In genomic region chr1:980602-981395, GRCh38 we compare ENCODE assay signal across 1 cellular context.
TF ChIP-seq lines count a peak whose summit lies in the region.

No MANE protein-coding gene starts in this region.

TF ChIP-seq in HepG2, 621 proteins besides CTCF, POLR2A, EP300 and RAD21 (continued from another document and continues in another):
- TF ChIP-seq MLXIP (CRISPR knock-in tag; IDR thresholded peaks at IDR 0.05; ENCODE audit: borderline replicate concordance) (no peak), FOXA3 (CRISPR knock-in tag; IDR thresholded peaks at IDR 0.05) (no peak), REL (CRISPR knock-in tag; conservative IDR thresholded peaks at IDR 0.05) (no peak), ZNF501 (CRISPR knock-in tag; IDR thresholded peaks at IDR 0.05) (no peak; the same call in 1 of the 2 replicates), ZNF335 (CRISPR knock-in tag; IDR thresholded peaks at IDR 0.05) (0 out of 2 replicates have a peak, but pooled peaks have one; percentile 36), ZBTB7B (CRISPR knock-in tag; IDR thresholded peaks at IDR 0.05) (0 out of 2 replicates have a peak, but pooled peaks have one; percentile 42), SRF (IDR thresholded peaks at IDR 0.05; ENCODE audit: low read depth, low read length) (no peak), BORCS8-MEF2B (CRISPR knock-in tag; IDR thresholded peaks at IDR 0.05) (no peak), RBFOX2 (IDR thresholded peaks at IDR 0.05; ENCODE audit: low read depth, low read length) (no peak), HIVEP1 (CRISPR knock-in tag; IDR thresholded peaks at IDR 0.05) (no peak), PRPF4 (IDR thresholded peaks at IDR 0.05; ENCODE audit: low read depth, low read length, poor library complexity, severe bottlenecking) (no peak), NAIF1 (CRISPR knock-in tag; IDR thresholded peaks at IDR 0.05; ENCODE audit: borderline replicate concordance) (no peak), MAFG (CRISPR knock-in tag; IDR thresholded peaks at IDR 0.05) (no peak), HIC2 (CRISPR knock-in tag; IDR thresholded peaks at IDR 0.05; ENCODE audit: low read depth) (peak; percentile 65; the same call in 1 of the 2 replicates), MXD4 (CRISPR knock-in tag; IDR thresholded peaks at IDR 0.05) (no peak), JUNB (CRISPR knock-in tag; IDR thresholded peaks at IDR 0.05; ENCODE audit: borderline replicate concordance) (no peak), TRIM22 (IDR thresholded peaks at IDR 0.05) (no peak), SETDB1 (CRISPR knock-in tag; IDR thresholded peaks at IDR 0.05; ENCODE audit: borderline replicate concordance) (no peak), NR2F6 (IDR thresholded peaks at IDR 0.05) (no peak), NR2F6 (CRISPR knock-in tag; IDR thresholded peaks at IDR 0.05) (no peak), ZNF660 (CRISPR knock-in tag; IDR thresholded peaks at IDR 0.05; ENCODE audit: borderline replicate concordance, low read depth) (no peak), RFX5 (IDR thresholded peaks at IDR 0.05; ENCODE audit: low read depth, low read length) (no peak), ZNF629 (CRISPR knock-in tag; conservative IDR thresholded peaks at IDR 0.05) (no peak), ZFAT (CRISPR knock-in tag; conservative IDR thresholded peaks at IDR 0.05) (no peak), ZNF567 (CRISPR knock-in tag; IDR thresholded peaks at IDR 0.05; ENCODE audit: borderline replicate concordance) (no peak), ZNF160 (CRISPR knock-in tag; IDR thresholded peaks at IDR 0.05) (no peak), ZFP36L2 (CRISPR knock-in tag; IDR thresholded peaks at IDR 0.05) (no peak), ZMYM3 (CRISPR knock-in tag; IDR thresholded peaks at IDR 0.05) (peak; percentile 59; the same call in 1 of the 2 replicates), ZNF530 (CRISPR knock-in tag; IDR thresholded peaks at IDR 0.05; ENCODE audit: low read depth) (no peak), FLYWCH1 (CRISPR knock-in tag; IDR thresholded peaks at IDR 0.05) (no peak), NFIC (IDR thresholded peaks at IDR 0.05; ENCODE audit: low read length) (no peak), ZNF616 (CRISPR knock-in tag; IDR thresholded peaks at IDR 0.05; ENCODE audit: low read depth) (no peak), REST (IDR thresholded peaks at IDR 0.05; ENCODE audit: borderline replicate concordance in 1 of 2, low read depth in 1 of 2, low read length in 2 of 2) (no peak), ZNF446 (CRISPR knock-in tag; IDR thresholded peaks at IDR 0.05) (no peak), U2AF1 (optimal IDR thresholded peaks at IDR 0.05; ENCODE audit: low read depth, low read length) (no peak)
- TF ChIP-seq, protein P1, sequence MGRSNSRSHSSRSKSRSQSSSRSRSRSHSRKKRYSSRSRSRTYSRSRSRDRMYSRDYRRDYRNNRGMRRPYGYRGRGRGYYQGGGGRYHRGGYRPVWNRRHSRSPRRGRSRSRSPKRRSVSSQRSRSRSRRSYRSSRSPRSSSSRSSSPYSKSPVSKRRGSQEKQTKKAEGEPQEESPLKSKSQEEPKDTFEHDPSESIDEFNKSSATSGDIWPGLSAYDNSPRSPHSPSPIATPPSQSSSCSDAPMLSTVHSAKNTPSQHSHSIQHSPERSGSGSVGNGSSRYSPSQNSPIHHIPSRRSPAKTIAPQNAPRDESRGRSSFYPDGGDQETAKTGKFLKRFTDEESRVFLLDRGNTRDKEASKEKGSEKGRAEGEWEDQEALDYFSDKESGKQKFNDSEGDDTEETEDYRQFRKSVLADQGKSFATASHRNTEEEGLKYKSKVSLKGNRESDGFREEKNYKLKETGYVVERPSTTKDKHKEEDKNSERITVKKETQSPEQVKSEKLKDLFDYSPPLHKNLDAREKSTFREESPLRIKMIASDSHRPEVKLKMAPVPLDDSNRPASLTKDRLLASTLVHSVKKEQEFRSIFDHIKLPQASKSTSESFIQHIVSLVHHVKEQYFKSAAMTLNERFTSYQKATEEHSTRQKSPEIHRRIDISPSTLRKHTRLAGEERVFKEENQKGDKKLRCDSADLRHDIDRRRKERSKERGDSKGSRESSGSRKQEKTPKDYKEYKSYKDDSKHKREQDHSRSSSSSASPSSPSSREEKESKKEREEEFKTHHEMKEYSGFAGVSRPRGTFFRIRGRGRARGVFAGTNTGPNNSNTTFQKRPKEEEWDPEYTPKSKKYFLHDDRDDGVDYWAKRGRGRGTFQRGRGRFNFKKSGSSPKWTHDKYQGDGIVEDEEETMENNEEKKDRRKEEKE (IDR thresholded peaks at IDR 0.05), result no peak
- TF ChIP-seq, protein P2, sequence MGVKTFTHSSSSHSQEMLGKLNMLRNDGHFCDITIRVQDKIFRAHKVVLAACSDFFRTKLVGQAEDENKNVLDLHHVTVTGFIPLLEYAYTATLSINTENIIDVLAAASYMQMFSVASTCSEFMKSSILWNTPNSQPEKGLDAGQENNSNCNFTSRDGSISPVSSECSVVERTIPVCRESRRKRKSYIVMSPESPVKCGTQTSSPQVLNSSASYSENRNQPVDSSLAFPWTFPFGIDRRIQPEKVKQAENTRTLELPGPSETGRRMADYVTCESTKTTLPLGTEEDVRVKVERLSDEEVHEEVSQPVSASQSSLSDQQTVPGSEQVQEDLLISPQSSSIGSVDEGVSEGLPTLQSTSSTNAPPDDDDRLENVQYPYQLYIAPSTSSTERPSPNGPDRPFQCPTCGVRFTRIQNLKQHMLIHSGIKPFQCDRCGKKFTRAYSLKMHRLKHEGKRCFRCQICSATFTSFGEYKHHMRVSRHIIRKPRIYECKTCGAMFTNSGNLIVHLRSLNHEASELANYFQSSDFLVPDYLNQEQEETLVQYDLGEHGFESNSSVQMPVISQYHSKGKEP (CRISPR knock-in tag; IDR thresholded peaks at IDR 0.05), result no peak
- TF ChIP-seq, protein P3, sequence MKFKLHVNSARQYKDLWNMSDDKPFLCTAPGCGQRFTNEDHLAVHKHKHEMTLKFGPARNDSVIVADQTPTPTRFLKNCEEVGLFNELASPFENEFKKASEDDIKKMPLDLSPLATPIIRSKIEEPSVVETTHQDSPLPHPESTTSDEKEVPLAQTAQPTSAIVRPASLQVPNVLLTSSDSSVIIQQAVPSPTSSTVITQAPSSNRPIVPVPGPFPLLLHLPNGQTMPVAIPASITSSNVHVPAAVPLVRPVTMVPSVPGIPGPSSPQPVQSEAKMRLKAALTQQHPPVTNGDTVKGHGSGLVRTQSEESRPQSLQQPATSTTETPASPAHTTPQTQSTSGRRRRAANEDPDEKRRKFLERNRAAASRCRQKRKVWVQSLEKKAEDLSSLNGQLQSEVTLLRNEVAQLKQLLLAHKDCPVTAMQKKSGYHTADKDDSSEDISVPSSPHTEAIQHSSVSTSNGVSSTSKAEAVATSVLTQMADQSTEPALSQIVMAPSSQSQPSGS (CRISPR knock-in tag; IDR thresholded peaks at IDR 0.05), result no peak
- TF ChIP-seq, protein P4, sequence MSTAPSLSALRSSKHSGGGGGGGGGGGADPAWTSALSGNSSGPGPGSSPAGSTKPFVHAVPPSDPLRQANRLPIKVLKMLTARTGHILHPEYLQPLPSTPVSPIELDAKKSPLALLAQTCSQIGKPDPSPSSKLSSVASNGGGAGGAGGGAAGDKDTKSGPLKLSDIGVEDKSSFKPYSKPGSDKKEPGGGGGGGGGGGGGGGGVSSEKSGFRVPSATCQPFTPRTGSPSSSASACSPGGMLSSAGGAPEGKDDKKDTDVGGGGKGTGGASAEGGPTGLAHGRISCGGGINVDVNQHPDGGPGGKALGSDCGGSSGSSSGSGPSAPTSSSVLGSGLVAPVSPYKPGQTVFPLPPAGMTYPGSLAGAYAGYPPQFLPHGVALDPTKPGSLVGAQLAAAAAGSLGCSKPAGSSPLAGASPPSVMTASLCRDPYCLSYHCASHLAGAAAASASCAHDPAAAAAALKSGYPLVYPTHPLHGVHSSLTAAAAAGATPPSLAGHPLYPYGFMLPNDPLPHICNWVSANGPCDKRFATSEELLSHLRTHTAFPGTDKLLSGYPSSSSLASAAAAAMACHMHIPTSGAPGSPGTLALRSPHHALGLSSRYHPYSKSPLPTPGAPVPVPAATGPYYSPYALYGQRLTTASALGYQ (CRISPR knock-in tag; IDR thresholded peaks at IDR 0.05), result no peak
